Comparison of ENCODE assay signal across 13 cellular contexts in genomic region chr20:17655865-17656489, GRCh38. TPM values are rescaled to one million over a fixed set of nuclear protein-coding genes. Genes with fewer than 3 reads are reported as not detected.
DNase-seq lines count a peak whose midpoint lies in the region; ATAC-seq and TF ChIP-seq lines count a peak whose summit lies in the region.
"Had no signal": no experiment of that assay in that cellular context is flagged by ENCODE, and none has a peak within 500 bp of the region (broad histone marks: within the 10 kb centered on the region; RNA-seq: fewer than 3 reads in every experiment).

No MANE protein-coding gene starts in this region.

- H3K4me2 ChIP-seq in PC-3 (ENCODE audit: low read length): peak overlapping the region; percentile 31

- H3K36me3 Mint-ChIP-seq in activated naive CD4-positive, alpha-beta T cell treated with anti-CD3 and anti-CD28 coated beads, Interleukin-2, amount 10 ng/mL, durations not matched to agents 7 days and 5 days: peaks cover 33% of the 10 kb centered on the region
- peaks cover 59% of the 10 kb centered on the region for H3K36me3 Mint-ChIP-seq in endodermal cell (ENCODE audit: low read depth)

- H3K9me3 Mint-ChIP-seq in activated naive CD4-positive, alpha-beta T cell treated with anti-CD3 and anti-CD28 coated beads, Interleukin-2, amount 10 ng/mL, durations not matched to agents 7 days and 5 days: peaks cover 9% of the 10 kb centered on the region
- H3K9me3 Mint-ChIP-seq in endodermal cell: peaks cover 26% of the 10 kb centered on the region
- peaks cover 0 to 14% of the 10 kb centered on the region in 2 donors for H3K9me3 Mint-ChIP-seq in stimulated activated naive CD8-positive, alpha-beta T cell treated with anti-CD3 and anti-CD28 coated beads, Interleukin-15, amount 100 ng/mL, for 72 hours

- H3K36me3 ChIP-seq in PC-3 (ENCODE audit: low read depth, low read length): peaks cover 54% of the 10 kb centered on the region
- peaks cover 68% of the 10 kb centered on the region for H3K36me3 ChIP-seq in endodermal cell (ENCODE audit: control insufficient read depth, insufficient read depth, low read length)

- no TSS peak for BruUV-seq in PC-3 (replicated peaks; lab: Mats Ljungman, UMichigan)

- intact Hi-C loops in PC-3 (cut with micrococcal nuclease): loop anchor here (2.0 to 10.0 kb wide), 2 partner anchors 243 to 339 kb away; no protein-coding TSS in a partner anchor

- no peaks in the 10 kb centered on the region for H3K9me2 ChIP-seq in PC-3 (replicated peaks; ENCODE audit: low read length)

- no peaks in the 10 kb centered on the region for H3F3A ChIP-seq in PC-3 (ENCODE audit: low read length, unreplicated experiment)

- H3K4me3 ChIP-seq in PC-3 (ENCODE audit: low read length) (no peak overlapping the region), endodermal cell (ENCODE audit: low read length) (no peak overlapping the region)
- H3K4me3 ChIP-seq: adrenal gland had no signal

- TF ChIP-seq CTCF in PC-3 (conservative IDR thresholded peaks at IDR 0.05; ENCODE audit: low read depth, low read length) (no peak), endodermal cell (conservative IDR thresholded peaks at IDR 0.05) (no peak)

- H3K4me1 ChIP-seq in PC-3 (ENCODE audit: insufficient read depth, low read length) (peaks cover 24% of the 10 kb centered on the region), endodermal cell (ENCODE audit: control insufficient read depth, insufficient read depth, low read length) (peaks cover 11% of the 10 kb centered on the region)

- H3K27me3 ChIP-seq in PC-3 (ENCODE audit: low read length) (no peaks in the 10 kb centered on the region), endodermal cell (ENCODE audit: control insufficient read depth, insufficient read depth, low read length, poor library complexity, severe bottlenecking) (no peaks in the 10 kb centered on the region)
- H3K27me3 ChIP-seq: adrenal gland had no signal

- POLR2A ChIA-PET in PC-3 (lab: Charles Lee; ENCODE audit: unreplicated experiment): no interaction called here

- H3K9ac ChIP-seq in PC-3 (ENCODE audit: low read length): no peak overlapping the region
- H3K9ac ChIP-seq in endodermal cell (ENCODE audit: extremely low read depth, low read length, poor library complexity, severe bottlenecking): no peak overlapping the region

- H3K4me1 Mint-ChIP-seq in activated naive CD4-positive, alpha-beta T cell treated with anti-CD3 and anti-CD28 coated beads, Interleukin-2, amount 10 ng/mL, durations not matched to agents 7 days and 5 days: peaks cover 9% of the 10 kb centered on the region
- peaks cover 31% of the 10 kb centered on the region for H3K4me1 Mint-ChIP-seq in endodermal cell
- H3K4me1 Mint-ChIP-seq in stimulated activated naive CD8-positive, alpha-beta T cell treated with anti-CD3 and anti-CD28 coated beads, Interleukin-15, amount 100 ng/mL, for 72 hours: peaks cover 17% of the 10 kb centered on the region

- H3K4me3 Mint-ChIP-seq in activated naive CD4-positive, alpha-beta T cell treated with anti-CD3 and anti-CD28 coated beads, Interleukin-2, amount 10 ng/mL, durations not matched to agents 7 days and 5 days: no peak overlapping the region
- no peak overlapping the region for H3K4me3 Mint-ChIP-seq in endodermal cell
- H3K4me3 Mint-ChIP-seq in stimulated activated naive CD8-positive, alpha-beta T cell treated with anti-CD3 and anti-CD28 coated beads, Interleukin-15, amount 100 ng/mL, for 72 hours: no peak overlapping the region

- H3K9me3 ChIP-seq in PC-3 (ENCODE audit: low read length): no peaks in the 10 kb centered on the region
- peaks cover 19% of the 10 kb centered on the region for H3K9me3 ChIP-seq in endodermal cell (ENCODE audit: control insufficient read depth, low read length)
- H3K9me3 ChIP-seq: adrenal gland had no signal

- H3K79me2 ChIP-seq in PC-3 (ENCODE audit: low read length): peaks cover 87% of the 10 kb centered on the region

- no peak overlapping the region for H2AFZ ChIP-seq in PC-3 (ENCODE audit: low read length)

- CTCF ChIA-PET in activated naive CD4-positive, alpha-beta T cell treated with anti-CD3 and anti-CD28 coated beads, Interleukin-2, amount 10 ng/mL, durations not matched to agents 7 days and 5 days (lab: Charles Lee): interaction anchor here (0.8 to 1.4 kb wide), 2 partner anchors 10 to 28 kb away, joined by 3 to 5 read pairs; no protein-coding TSS in a partner anchor
- CTCF ChIA-PET in PC-3 (lab: Charles Lee): interaction anchor here (1.2 kb wide), 1 partner anchor 242 kb away, joined by 4 read pairs; no protein-coding TSS in a partner anchor

- WGBS in endodermal cell (ENCODE audit: insufficient coverage in 1 of 2, insufficient read length in 1 of 2), 2 experiments: 82 to 86% methylated on average over 11 of the region's 11 CpGs

- ATAC-seq in PC-3 (peak; percentile 81), GM19328 (IDR thresholded peaks at IDR 0.05; ENCODE audit: unreplicated experiment) (no peak)
- peak; percentile 37 for ATAC-seq in stimulated activated naive CD8-positive, alpha-beta T cell treated with anti-CD3 and anti-CD28 coated beads, Interleukin-15, amount 100 ng/mL, for 72 hours
- ATAC-seq: left lobe of liver had no signal

- no peak overlapping the region for H3K27ac Mint-ChIP-seq in activated naive CD4-positive, alpha-beta T cell treated with anti-CD3 and anti-CD28 coated beads, Interleukin-2, amount 10 ng/mL, durations not matched to agents 7 days and 5 days
- H3K27ac Mint-ChIP-seq in endodermal cell: peak overlapping the region; percentile 45
- H3K27ac Mint-ChIP-seq in stimulated activated naive CD8-positive, alpha-beta T cell treated with anti-CD3 and anti-CD28 coated beads, Interleukin-15, amount 100 ng/mL, for 72 hours: no peak overlapping the region

- H3K27ac ChIP-seq in PC-3 (ENCODE audit: low read length): peak overlapping the region; percentile 31
- H3K27ac ChIP-seq in endodermal cell (ENCODE audit: low read depth, low read length): no peak overlapping the region

- DNase-seq in activated naive CD4-positive, alpha-beta T cell treated with anti-CD3 and anti-CD28 coated beads, Interleukin-2, amount 10 ng/mL, durations not matched to agents 7 days and 5 days: peak; percentile 19
- no peak for DNase-seq in activated naive CD4-positive, alpha-beta T cell treated with anti-CD3 and anti-CD28 coated beads, Interleukin-2, amount 50 U/mL, for 16 hours
- peak; percentile 73 for DNase-seq in PC-3
- DNase-seq in endodermal cell: peak; percentile 77
- DNase-seq in stimulated activated naive CD8-positive, alpha-beta T cell treated with anti-CD3 and anti-CD28 coated beads, Interleukin-15, amount 100 ng/mL, for 72 hours: no peak
- DNase-seq in GDM1 (lab: John Stamatoyannopoulos, UW): no peak
- DNase-seq in HPDE6-E6E7 (ENCODE audit: extremely low spot score): no peak
- DNase-seq: NCI-H2171 treated with DMSO at 0.1 percent for 48 hours, OCI-M1 had no signal

- H4K20me1 ChIP-seq in PC-3 (ENCODE audit: low read length): 0 out of 2 replicates have a peak, but pooled peaks cover 5% of the 10 kb centered on the region

- no peaks in the 10 kb centered on the region for H3K27me3 Mint-ChIP-seq in activated naive CD4-positive, alpha-beta T cell treated with anti-CD3 and anti-CD28 coated beads, Interleukin-2, amount 10 ng/mL, durations not matched to agents 7 days and 5 days
- no peaks in the 10 kb centered on the region for H3K27me3 Mint-ChIP-seq in endodermal cell (ENCODE audit: insufficient read depth)
- H3K27me3 Mint-ChIP-seq in stimulated activated naive CD8-positive, alpha-beta T cell treated with anti-CD3 and anti-CD28 coated beads, Interleukin-15, amount 100 ng/mL, for 72 hours: no peaks in the 10 kb centered on the region

RNA-seq across cellular contexts. Expression of gene RRBP1, which starts 26.1 kb away (rescaled TPM):
- total RNA-seq in PC-3 (2014; rRNA removed): 176 and 241 TPM in 2 replicates
- total RNA-seq in endodermal cell: 100 to 1,000 TPM; 191 to 212 TPM
- 54.2 TPM for polyA plus RNA-seq in endodermal cell (2013, experiment 1 of 2)
- polyA plus RNA-seq in endodermal cell (2013, experiment 2 of 2): 58.4 TPM

RNA-seq across cellular contexts. Expression of gene BANF2, which starts 43.8 kb away (rescaled TPM):
- total RNA-seq in PC-3 (2014; rRNA removed) (not detected in 2 replicates), endodermal cell (not detected)
- not detected for polyA plus RNA-seq in endodermal cell (2013, experiment 1 of 2)
- not detected for polyA plus RNA-seq in endodermal cell (2013, experiment 2 of 2)
- total RNA-seq: adrenal gland, left lobe of liver, urinary bladder had no signal
- polyA plus RNA-seq: adrenal gland, urinary bladder had no signal

Comparison
In these comparisons a context has a peak if more than half of its experiments do, and no peak if none do; other contexts are left out.
1. DNase-seq: peak in activated naive CD4-positive, alpha-beta T cell treated with anti-CD3 and anti-CD28 coated beads, Interleukin-2, amount 10 ng/mL, durations not matched to agents 7 days and 5 days (single experiment), PC-3 (single experiment) and endodermal cell (single experiment); none in activated naive CD4-positive, alpha-beta T cell treated with anti-CD3 and anti-CD28 coated beads, Interleukin-2, amount 50 U/mL, for 16 hours (single experiment), stimulated activated naive CD8-positive, alpha-beta T cell treated with anti-CD3 and anti-CD28 coated beads, Interleukin-15, amount 100 ng/mL, for 72 hours (0 of 2), GDM1 (single experiment) and HPDE6-E6E7 (single experiment).